Comparison of ENCODE assay signal across 8 cellular contexts in the genomic region with DNA sequence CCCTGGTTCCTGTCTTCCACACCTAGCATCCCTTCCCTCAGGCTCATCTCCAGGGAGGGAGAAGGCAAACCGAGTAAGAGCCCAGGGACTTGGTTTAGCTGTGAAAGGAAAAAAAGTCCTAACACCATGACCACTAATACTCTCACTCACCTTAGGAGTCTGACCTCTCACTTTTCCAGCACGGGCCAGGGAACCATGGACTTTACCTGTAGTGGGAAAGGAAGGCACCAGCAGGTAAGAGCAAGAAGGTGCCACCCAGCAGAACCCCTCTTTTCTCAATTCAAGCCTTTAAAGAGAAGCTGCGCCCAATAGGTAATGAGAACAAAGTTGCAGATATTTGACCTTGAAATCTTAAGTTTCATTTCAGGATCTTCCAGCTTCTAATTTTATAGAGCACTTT. TPM values are rescaled to one million over a fixed set of nuclear protein-coding genes. Genes with fewer than 3 reads are reported as not detected.
DNase-seq lines count a peak whose midpoint lies in the region; TF ChIP-seq lines count a peak whose summit lies in the region.

No MANE protein-coding gene starts in this region.

- H3K4me1 ChIP-seq in ACC112 (ENCODE audit: control insufficient read depth, insufficient read depth, low read length, unreplicated experiment) (peaks cover 20% of the 10 kb centered on the region), HUES6 (ENCODE audit: control insufficient read depth, insufficient read depth, low read length) (peaks cover 9% of the 10 kb centered on the region), mammary epithelial cell (ENCODE audit: insufficient read depth, low read length) (peaks cover 27% of the 10 kb centered on the region), muscle layer of duodenum (ENCODE audit: control insufficient read depth in 1 of 2, insufficient read depth in 2 of 2, low read length in 2 of 2) (peaks cover 14 to 41% of the 10 kb centered on the region in 2 donors)

- H2AFZ ChIP-seq in ACC112 (ENCODE audit: low read length, unreplicated experiment) (no peak overlapping the region), mammary epithelial cell (ENCODE audit: low read depth, low read length) (no peak overlapping the region)

- H3K27me3 ChIP-seq in ACC112 (ENCODE audit: insufficient read depth, low read length) (no peaks in the 10 kb centered on the region), HUES6 (ENCODE audit: control insufficient read depth, insufficient read depth, low read length) (no peaks in the 10 kb centered on the region), mammary epithelial cell (ENCODE audit: insufficient read depth, low read length) (no peaks in the 10 kb centered on the region), muscle layer of duodenum (ENCODE audit: low read depth, low read length) (no peaks in the 10 kb centered on the region)

- WGBS in mammary epithelial cell (ENCODE audit: low coverage, missing lambda C conversion rate) = 85% methylated on average over 3 of the region's 3 CpGs

- intact Hi-C loops in mammary epithelial cell (cut with micrococcal nuclease) = no loop called here

- H3K4me2 ChIP-seq in mammary epithelial cell (ENCODE audit: insufficient read depth, low read depth, low read length) = peak overlapping the region; percentile 89

- CTCF ChIA-PET in mammary epithelial cell (lab: Charles Lee; ENCODE audit: low non-redundant PET) = no interaction called here

- H3K9ac ChIP-seq in HUES6 (ENCODE audit: low read length) (peak overlapping the region; percentile 91), mammary epithelial cell (ENCODE audit: insufficient read depth, low read length) (peak overlapping the region; percentile 91)

- dilution Hi-C loops in mammary epithelial cell (cut with HindIII; ENCODE audit: low sequenced_read_pairs) = no loop called here

- no peaks in the 10 kb centered on the region for H3K9me3 ChIP-seq in HUES6 (ENCODE audit: control insufficient read depth, insufficient read depth, low read depth, low read length)
- H3K9me3 ChIP-seq in mammary epithelial cell (replicated peaks; ENCODE audit: insufficient read depth, low read length) = no peaks in the 10 kb centered on the region
- H3K9me3 ChIP-seq in muscle layer of duodenum (ENCODE audit: control insufficient read depth in 1 of 2, low read length in 2 of 2) = no peaks in the 10 kb centered on the region

- no TSS peak for BruUV-seq in mammary epithelial cell (replicated peaks; lab: Mats Ljungman, UMichigan)

- H3K36me3 ChIP-seq in ACC112 (ENCODE audit: insufficient read depth, low read length) = peaks cover 17% of the 10 kb centered on the region; the same call in 1 of the 2 replicates
- H3K36me3 ChIP-seq in HUES6 (ENCODE audit: control insufficient read depth, insufficient read depth, low read length) = peaks cover 58% of the 10 kb centered on the region
- H3K36me3 ChIP-seq in mammary epithelial cell (ENCODE audit: insufficient read depth, low read length) = peaks cover 27% of the 10 kb centered on the region
- peaks cover 33 to 34% of the 10 kb centered on the region in 2 donors for H3K36me3 ChIP-seq in muscle layer of duodenum (ENCODE audit: control insufficient read depth in 1 of 2, insufficient read depth in 2 of 2, low read length in 2 of 2)

- H4K20me1 ChIP-seq in mammary epithelial cell (ENCODE audit: insufficient read depth, low read length) = no peaks in the 10 kb centered on the region

- H3K27ac ChIP-seq in ACC112 (ENCODE audit: low read depth, low read length) (no peak overlapping the region), HUES6 (ENCODE audit: low read depth, low read length) (no peak overlapping the region), mammary epithelial cell (ENCODE audit: insufficient read depth, low read depth, low read length) (peak overlapping the region; percentile 90), muscle layer of duodenum (ENCODE audit: low read length) (peak overlapping the region; percentile 98)

- no peak for TF ChIP-seq CTCF in mammary epithelial cell (conservative IDR thresholded peaks at IDR 0.05 in 1 of 2, IDR thresholded peaks at IDR 0.05 in 1 of 2; ENCODE audit: extremely low read depth in 1 of 2, insufficient read depth in 1 of 2, low read depth in 1 of 2, low read length in 2 of 2)

- H3K79me2 ChIP-seq in ACC112 (ENCODE audit: control insufficient read depth, insufficient read depth, low read length, unreplicated experiment) (peaks cover 61% of the 10 kb centered on the region), mammary epithelial cell (ENCODE audit: insufficient read depth, low read length) (peaks cover 74% of the 10 kb centered on the region)

- in situ Hi-C loops in mammary epithelial cell (cut with MboI; ENCODE audit: low sequenced_read_pairs in 2 of 2) = no loop called here

- H3K4me3 ChIP-seq in ACC112 (ENCODE audit: low read depth, low read length) (peak overlapping the region; percentile 100), HUES6 (ENCODE audit: low read depth, low read length) (peak overlapping the region; percentile 88), mammary epithelial cell (replicated peaks in 1 of 3; ENCODE audit: insufficient read depth in 1 of 3, low read depth in 2 of 3, low read length in 3 of 3) (peak overlapping the region; percentile 70 to 95 (median 83)), muscle layer of duodenum (ENCODE audit: low read depth in 1 of 2, low read length in 2 of 2) (peak overlapping the region; percentile 91 to 98)

- no peak for DNase-seq in mammary epithelial cell
- no peak for DNase-seq in SIG-M5 treated with dmso at 0.1 percent for 504 hours (lab: John Stamatoyannopoulos, UW; ENCODE audit: unreplicated experiment)
- DNase-seq in GM19238 (ENCODE audit: insufficient read length, low spot score) = no peak
- DNase-seq in T1000 (lab: John Stamatoyannopoulos, UW) = no peak
- no peak for DNase-seq in anterior cingulate cortex (lab: John Stamatoyannopoulos, UW)

RNA-seq across cellular contexts. Expression of a gene that starts 1.1 kb away (rescaled TPM):
- 100 to 1,000 TPM; 107 to 637 TPM for total RNA-seq in mammary epithelial cell
- polyA plus RNA-seq in mammary epithelial cell = 428 TPM
- polyA minus RNA-seq in mammary epithelial cell = 317 TPM

RNA-seq across cellular contexts. Expression of a gene that starts 1.3 kb away (rescaled TPM):
- 10 to 100 TPM; 54.7 to 56.5 TPM for total RNA-seq in mammary epithelial cell
- polyA plus RNA-seq in mammary epithelial cell = 64.7 TPM
- 52.3 TPM for polyA minus RNA-seq in mammary epithelial cell

RNA-seq across cellular contexts. Expression of a gene that starts 3.3 kb away (rescaled TPM):
- 10 to 100 TPM; 13.6 to 15.2 TPM for total RNA-seq in mammary epithelial cell
- 6.9 TPM for polyA plus RNA-seq in mammary epithelial cell
- polyA minus RNA-seq in mammary epithelial cell = 0.67 TPM

RNA-seq across cellular contexts. Expression of a gene that starts 9.2 kb away (rescaled TPM):
- total RNA-seq in mammary epithelial cell = 10 to 100 TPM in 1 of 2 donors, 1 to 10 TPM in 1; 8.7 to 10.1 TPM
- polyA plus RNA-seq in mammary epithelial cell = 17.2 TPM
- 54.8 TPM for polyA minus RNA-seq in mammary epithelial cell

RNA-seq across cellular contexts. Expression of a gene that starts 13.5 kb away (rescaled TPM):
- 10 to 100 TPM; 21.5 to 45.8 TPM for total RNA-seq in mammary epithelial cell
- polyA plus RNA-seq in mammary epithelial cell = 30.7 TPM
- polyA minus RNA-seq in mammary epithelial cell = 152 TPM

Comparison
In these comparisons a context has a peak if more than half of its experiments do, and no peak if none do; other contexts are left out.
1. H3K27ac ChIP-seq: peak in mammary epithelial cell (single experiment) and muscle layer of duodenum (single experiment); none in ACC112 (single experiment) and HUES6 (single experiment).
2. Peak in every context shown above with its lines, with median percentiles within 50 percentile points of each other: H3K4me3 ChIP-seq.